In genomic region chrX:21383546-21383945, GRCh38 we compare ENCODE assay signal across 29 cellular contexts. TPM values are rescaled to one million over a fixed set of nuclear protein-coding genes. Genes with fewer than 3 reads are reported as not detected.
"Had no signal": no experiment of that assay in that cellular context is flagged by ENCODE, and none has a peak within 500 bp of the region (broad histone marks: within the 10 kb centered on the region; RNA-seq: fewer than 3 reads in every experiment).

No MANE protein-coding gene starts in this region.

- H3K9me3 ChIP-seq: ascending aorta, SJCRH30, SK-N-SH had no signal

- H3K4me1 ChIP-seq: ascending aorta, SJCRH30 had no signal

- DNase-seq: activated CD4-positive, alpha-beta T cell treated with anti-CD3 and anti-CD28 coated beads for 48 hours; activated CD4-positive, alpha-beta T cell treated with anti-CD3 and anti-CD28 coated beads, Interleukin-2, amount 50 U/mL, for 4 hours; activated CD4-positive, CD25-positive, alpha-beta regulatory T cell treated with anti-CD3 and anti-CD28 coated beads, Interleukin-2, amount 50 U/mL, for 72 hours; activated CD8-positive, alpha-beta memory T cell treated with anti-CD3 and anti-CD28 coated beads, Interleukin-2, amount 50 U/mL, for 48 hours; activated CD8-positive, alpha-beta T cell treated with anti-CD3 and anti-CD28 coated beads, Interleukin-2, amount 10 ng/mL, durations not matched to agents 7 days and 5 days; activated naive CD4-positive, alpha-beta T cell treated with anti-CD3 and anti-CD28 coated beads, Interleukin-2, amount 50 U/mL, for 16 hours; activated naive CD8-positive, alpha-beta T cell treated with anti-CD3 and anti-CD28 coated beads, Interleukin-2, amount 10 ng/mL, durations not matched to agents 7 days and 5 days; activated T-cell treated with anti-CD3 and anti-CD28 coated beads, Interleukin-2, amount 50 U/mL, for 1 hour; amniotic stem cell; brain microvascular endothelial cell; cerebellar nuclear complex; NCI-H1105; NCI-H1436; NCI-H1694 treated with DMSO at 0.1 percent for 48 hours; NCI-H2029 treated with DMSO at 0.1 percent for 48 hours; NCI-H345; NCI-H510A; NK-92 treated with Interleukin-12 subunit alpha and Interleukin-12 subunit beta, amount 100 ng/mL, for 24 hours; RPMI8226; SJCRH30; SK-N-SH; T-helper 1 cell had no signal

- H3K9ac ChIP-seq: KMS-11, SK-N-SH had no signal

- H3K4me3 ChIP-seq: ascending aorta, cardiac muscle cell, SJCRH30 had no signal

- H3K27ac ChIP-seq: ascending aorta, brain microvascular endothelial cell, cardiac muscle cell, KMS-11, SJCRH30 had no signal

- ATAC-seq: activated CD8-positive, alpha-beta T cell treated with anti-CD3 and anti-CD28 coated beads, Interleukin-2, amount 10 ng/mL, durations not matched to agents 7 days and 5 days; Panc1; Right ventricle myocardium inferior; WTC11 had no signal

- H3K36me3 ChIP-seq: ascending aorta, brain microvascular endothelial cell, cardiac muscle cell, SJCRH30 had no signal

- H3K27me3 ChIP-seq: ascending aorta, brain microvascular endothelial cell, cardiac muscle cell, SJCRH30 had no signal

RNA-seq across cellular contexts. Expression of gene CNKSR2, which starts 9.3 kb away (rescaled TPM):
- total RNA-seq: MCF 10A had no signal
